ENCODE assay signal across 9 cellular contexts in the genomic region with DNA sequence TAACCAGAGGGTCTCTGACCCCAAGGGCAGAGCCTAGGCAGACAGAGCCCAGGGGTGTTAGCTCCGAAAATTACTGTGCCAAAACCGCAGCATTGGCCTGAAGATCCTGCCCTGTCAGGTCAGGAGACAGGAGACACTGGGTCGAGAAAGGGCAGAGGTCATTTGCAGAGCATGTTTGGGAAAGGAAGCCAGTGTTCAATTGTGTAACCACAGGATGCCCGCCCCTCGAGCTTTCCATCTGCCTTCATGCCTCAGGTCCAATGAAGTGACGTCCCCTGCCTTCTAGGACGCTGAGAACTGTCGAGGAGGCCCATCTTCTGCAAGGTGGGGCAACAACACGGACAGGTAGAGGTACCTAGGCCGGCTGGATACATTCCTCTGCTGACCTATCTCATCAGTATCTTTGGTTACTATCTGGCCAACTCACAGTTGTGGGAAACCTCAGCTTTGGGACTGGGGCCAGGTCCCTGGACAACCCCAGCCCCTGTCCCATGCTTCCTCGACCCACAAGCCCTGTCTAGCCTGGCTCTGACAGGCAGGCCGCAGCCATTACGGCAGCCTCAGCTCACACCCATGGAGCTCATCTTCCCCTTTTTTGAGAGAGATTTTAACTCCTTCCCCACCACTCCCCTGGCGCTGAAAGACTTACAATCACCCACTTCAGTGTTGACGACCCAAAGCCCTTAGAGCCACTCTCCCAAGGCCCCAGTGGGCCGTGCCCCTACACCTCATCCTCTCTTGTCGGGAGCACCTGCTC. TPM values are rescaled to one million over a fixed set of nuclear protein-coding genes. Genes with fewer than 3 reads are reported as not detected.
DNase-seq lines count a peak whose midpoint lies in the region; ATAC-seq and TF ChIP-seq lines count a peak whose summit lies in the region.
"Had no signal": no experiment of that assay in that cellular context is flagged by ENCODE, and none has a peak within 500 bp of the region (broad histone marks: within the 10 kb centered on the region; RNA-seq: fewer than 3 reads in every experiment).

No MANE protein-coding gene starts in this region.

- peak overlapping the region; percentile 95 for H3K27ac ChIP-seq in HL-60 (replicated peaks)
- peak overlapping the region; percentile 46 for H3K27ac ChIP-seq in parathyroid adenoma

- H3K4me1 ChIP-seq in parathyroid adenoma = peaks cover 2% of the 10 kb centered on the region

- H3K9me3 ChIP-seq in parathyroid adenoma (ENCODE audit: control insufficient read depth, low read length) = no peaks in the 10 kb centered on the region

- TF ChIP-seq CTCF in AG09309 (IDR thresholded peaks at IDR 0.05; ENCODE audit: control insufficient read depth, insufficient read depth, low read depth, low read length, missing control alignments) = no peak
- no peak for TF ChIP-seq CTCF in HL-60 (IDR thresholded peaks at IDR 0.05; ENCODE audit: insufficient read depth, low read length)
- TF ChIP-seq CTCF in parathyroid adenoma (IDR thresholded peaks at IDR 0.05) = no peak

- POLR2A ChIA-PET in activated CD4-positive, alpha-beta memory T cell treated with anti-CD3 and anti-CD28 coated beads for 36 hours (lab: Charles Lee) = interaction anchor here (1.0 to 8.2 kb wide), 3 partner anchors 11 to 188 kb away, joined by 3 to 57 read pairs (median 3); a partner anchor contains a TSS

- peak overlapping the region; percentile 72 for H3K9ac ChIP-seq in parathyroid adenoma

- intact Hi-C loops in activated CD4-positive, alpha-beta memory T cell treated with anti-CD3 and anti-CD28 coated beads for 36 hours (cut with micrococcal nuclease) = no loop called here

- H3K4me3 Mint-ChIP-seq in activated CD4-positive, alpha-beta memory T cell treated with anti-CD3 and anti-CD28 coated beads for 36 hours = peak overlapping the region; percentile 89

- H3K4me1 Mint-ChIP-seq in activated CD4-positive, alpha-beta memory T cell treated with anti-CD3 and anti-CD28 coated beads for 36 hours (ENCODE audit: low read depth) = peaks cover 33% of the 10 kb centered on the region

- ATAC-seq in GM19395 (IDR thresholded peaks at IDR 0.05; ENCODE audit: unreplicated experiment) = peak; percentile 29

- CTCF ChIA-PET in activated CD4-positive, alpha-beta memory T cell treated with anti-CD3 and anti-CD28 coated beads for 36 hours (lab: Charles Lee) = interaction anchor here (0.9 to 2.8 kb wide), 8 partner anchors 9 to 248 kb away, joined by 3 to 21 read pairs (median 5); a partner anchor contains a TSS

- H3K36me3 Mint-ChIP-seq in activated CD4-positive, alpha-beta memory T cell treated with anti-CD3 and anti-CD28 coated beads for 36 hours = peaks cover 10% of the 10 kb centered on the region

- H3K9me3 Mint-ChIP-seq in activated CD4-positive, alpha-beta memory T cell treated with anti-CD3 and anti-CD28 coated beads for 36 hours = no peaks in the 10 kb centered on the region

- no peak for DNase-seq in AG09309 (ENCODE audit: low read depth)
- DNase-seq in HL-60 (ENCODE audit: low read depth in 1 of 2, low spot score in 1 of 2) = peak in 1 of 2 experiments; percentile 81
- peak; percentile 43 for DNase-seq in activated CD4-positive, alpha-beta memory T cell treated with anti-CD3 and anti-CD28 coated beads for 36 hours
- DNase-seq in globus pallidus (ENCODE audit: low spot score) = peak; percentile 45
- no peak for DNase-seq in retina
- no peak for DNase-seq in putamen (ENCODE audit: low spot score)

- H3K4me2 ChIP-seq in parathyroid adenoma (ENCODE audit: low read length) = peak overlapping the region; percentile 75

- H3K27me3 ChIP-seq in HL-60 (ENCODE audit: insufficient read depth, poor library complexity, severe bottlenecking) (no peaks in the 10 kb centered on the region), parathyroid adenoma (ENCODE audit: control insufficient read depth, insufficient read depth, low read length) (no peaks in the 10 kb centered on the region)

- peak overlapping the region; percentile 33 for H2AFZ ChIP-seq in parathyroid adenoma

- no peaks in the 10 kb centered on the region for H3K36me3 ChIP-seq in parathyroid adenoma (ENCODE audit: control insufficient read depth, insufficient read depth, low read length)

- peaks cover 11% of the 10 kb centered on the region for H3K79me2 ChIP-seq in parathyroid adenoma

- H3K4me3 ChIP-seq in AG09309 (ENCODE audit: control insufficient read depth, low read depth, low read length) (peak overlapping the region; percentile 60), HL-60 (replicated peaks; ENCODE audit: insufficient read depth, low read length) (peak overlapping the region; percentile 87), parathyroid adenoma (ENCODE audit: low read depth, low read length) (peak overlapping the region; percentile 87)

- peak overlapping the region; percentile 80 for H3K27ac Mint-ChIP-seq in activated CD4-positive, alpha-beta memory T cell treated with anti-CD3 and anti-CD28 coated beads for 36 hours

- H3K27me3 Mint-ChIP-seq in activated CD4-positive, alpha-beta memory T cell treated with anti-CD3 and anti-CD28 coated beads for 36 hours = no peaks in the 10 kb centered on the region

RNA-seq across cellular contexts. Expression of a gene that starts 1.3 kb away (rescaled TPM):
- 10 to 100 TPM; 38.2 to 40.4 TPM for total RNA-seq in activated CD4-positive, alpha-beta memory T cell treated with anti-CD3 and anti-CD28 coated beads for 36 hours

RNA-seq across cellular contexts. Expression of a gene that starts 17.2 kb away (rescaled TPM):
- 100 to 1,000 TPM; 197 to 199 TPM for total RNA-seq in activated CD4-positive, alpha-beta memory T cell treated with anti-CD3 and anti-CD28 coated beads for 36 hours

RNA-seq across cellular contexts. Expression of a gene that starts 20.5 kb away (rescaled TPM):
- total RNA-seq in activated CD4-positive, alpha-beta memory T cell treated with anti-CD3 and anti-CD28 coated beads for 36 hours = not detected
- total RNA-seq: pulmonary artery endothelial cell had no signal

RNA-seq across cellular contexts. Expression of a gene that starts 50.4 kb away (rescaled TPM):
- total RNA-seq in activated CD4-positive, alpha-beta memory T cell treated with anti-CD3 and anti-CD28 coated beads for 36 hours = under 1 TPM; 0.05 to 0.10 TPM
- total RNA-seq: pulmonary artery endothelial cell had no signal

Comparison
In these comparisons a context has a peak if more than half of its experiments do, and no peak if none do; other contexts are left out.
1. DNase-seq: peak in activated CD4-positive, alpha-beta memory T cell treated with anti-CD3 and anti-CD28 coated beads for 36 hours (single experiment) and globus pallidus (single experiment); none in AG09309 (single experiment), retina (single experiment) and putamen (single experiment).
2. Peak in every context shown above with its lines, with median percentiles within 50 percentile points of each other: H3K4me3 ChIP-seq.